1 cellular context compared by ENCODE assay signal in genomic region chr4:122100508-122100907, GRCh38.
TF ChIP-seq lines count a peak whose summit lies in the region.

No MANE protein-coding gene starts in this region.

TF ChIP-seq in WTC11, 78 proteins besides CTCF, POLR2A, EP300 and RAD21 (continued from another document):
- TF ChIP-seq E2F5 (CRISPR knock-in tag; IDR thresholded peaks at IDR 0.05) (no peak), FOXJ3 (CRISPR knock-in tag; IDR thresholded peaks at IDR 0.05; ENCODE audit: borderline replicate concordance) (0 out of 2 replicates have a peak, but pooled peaks have one; percentile 50), TEAD1 (CRISPR knock-in tag; IDR thresholded peaks at IDR 0.05) (no peak)
